Comparison of ENCODE assay signal across 1 cellular context in genomic region chr1:188594542-188595235, GRCh38.
TF ChIP-seq lines count a peak whose summit lies in the region.

No MANE protein-coding gene starts in this region.

TF ChIP-seq in HCT116, 20 proteins besides CTCF, POLR2A, EP300 and RAD21 (continued from another document):
- TF ChIP-seq FOSL1 (IDR thresholded peaks at IDR 0.05; ENCODE audit: low read depth), result no peak
- no peak for TF ChIP-seq ELF1 (IDR thresholded peaks at IDR 0.05; ENCODE audit: borderline replicate concordance, low read depth)
- TF ChIP-seq ZBTB33 (IDR thresholded peaks at IDR 0.05; ENCODE audit: extremely low read depth, insufficient replicate concordance, low read length), result no peak
- no peak for TF ChIP-seq REST (IDR thresholded peaks at IDR 0.05; ENCODE audit: low read depth)
- no peak for TF ChIP-seq EZH2phosphoT487 (IDR thresholded peaks at IDR 0.05; ENCODE audit: borderline replicate concordance)
- no peak for TF ChIP-seq JUND (IDR thresholded peaks at IDR 0.05)
- TF ChIP-seq CEBPB (IDR thresholded peaks at IDR 0.05; ENCODE audit: low read depth), result no peak
- TF ChIP-seq SRF (IDR thresholded peaks at IDR 0.05; ENCODE audit: low read depth), result no peak
- no peak for TF ChIP-seq EZH2 (IDR thresholded peaks at IDR 0.05)
- TF ChIP-seq ZNF274 (IDR thresholded peaks at IDR 0.05; ENCODE audit: low read depth, low read length), result no peak
- TF ChIP-seq MAX (IDR thresholded peaks at IDR 0.05), result no peak
